8 cellular contexts compared by ENCODE assay signal in genomic region chr6:84763397-84764331, GRCh38. TPM values are rescaled to one million over a fixed set of nuclear protein-coding genes. Genes with fewer than 3 reads are reported as not detected.
A peak's percentile ranks its signal among the peaks of the same experiment; 100 is the strongest.
DNase-seq lines count a peak whose midpoint lies in the region; ATAC-seq and TF ChIP-seq lines count a peak whose summit lies in the region.

No MANE protein-coding gene starts in this region.

- H3K36me3 Mint-ChIP-seq in IgD-negative memory B cell (peaks cover 1% of the 10 kb centered on the region), brain (no peaks in the 10 kb centered on the region)

- H3K4me3 ChIP-seq in AG04450 (ENCODE audit: low read depth, low read length), result peak overlapping the region; percentile 59
- peak overlapping the region; percentile 42 to 82 (median 54) for H3K4me3 ChIP-seq in tibial nerve

- TF ChIP-seq CTCF in AG04450 (IDR thresholded peaks at IDR 0.05; ENCODE audit: low read depth, low read length), result no peak
- TF ChIP-seq CTCF in brain (conservative IDR thresholded peaks at IDR 0.05), result peak in 1 of 2 experiments; percentile 14
- peak in 2 of 5 experiments; percentile 21 to 42 for TF ChIP-seq CTCF in tibial nerve (IDR thresholded peaks at IDR 0.05)

- no peaks in the 10 kb centered on the region for H3K36me3 ChIP-seq in tibial nerve

- H3K27ac ChIP-seq in AG04450 (ENCODE audit: low read depth, low read length) (no peak overlapping the region), tibial nerve (peak overlapping the region; percentile 39 to 95 (median 81))

- peaks cover 23% of the 10 kb centered on the region for H3K9me3 ChIP-seq in AG04450 (ENCODE audit: control insufficient read depth, insufficient read depth, low read length)
- H3K9me3 ChIP-seq in tibial nerve, result no peaks in the 10 kb centered on the region

- H3K27me3 ChIP-seq in AG04450 (ENCODE audit: control insufficient read depth, insufficient read depth, low read length), result peaks cover 61% of the 10 kb centered on the region
- peaks cover 0 to 85% of the 10 kb centered on the region in 2 donors for H3K27me3 ChIP-seq in tibial nerve

- CTCF ChIA-PET in AG04450 (lab: Charles Lee), result no interaction called here

- H3K27ac Mint-ChIP-seq in IgD-negative memory B cell, result peak overlapping the region in 1 of 3 donors; percentile 84
- peak overlapping the region in 3 of 5 experiments; percentile 48 to 92 (median 87) for H3K27ac Mint-ChIP-seq in brain

- DNase-seq in AG04450 (ENCODE audit: low read depth, low spot score) (no peak), left kidney (ENCODE audit: low read depth, low spot score) (peak; percentile 70), tibial nerve (ENCODE audit: low spot score in 2 of 2) (peak; percentile 51 to 53)

- H3K4me1 Mint-ChIP-seq in IgD-negative memory B cell, result peaks cover 0 to 4% (median 3%) of the 10 kb centered on the region in 3 donors
- H3K4me1 Mint-ChIP-seq in brain, result peaks cover 38% of the 10 kb centered on the region

- H3K27me3 Mint-ChIP-seq in IgD-negative memory B cell (peaks cover 49% of the 10 kb centered on the region), brain (peaks cover 98% of the 10 kb centered on the region)

- WGBS in tibial nerve, 2 donors, result 1% methylated on average over 55 of the region's 97 CpGs

- H3K4me1 ChIP-seq in tibial nerve, result peaks cover 0 to 50% (median 6%) of the 10 kb centered on the region in 4 donors

- POLR2A ChIA-PET in AG04450 (lab: Yijun Ruan, JAX), result no interaction called here

- H3K4me3 Mint-ChIP-seq in IgD-negative memory B cell (peak overlapping the region in 3 of 4 donors; percentile 60 to 78 (median 70)), brain (peak overlapping the region; percentile 89 to 95 (median 91))

- TF ChIP-seq EP300 in tibial nerve (IDR thresholded peaks at IDR 0.05), result peak in 1 of 2 donors; percentile 80

- H3K9me3 Mint-ChIP-seq in IgD-negative memory B cell (peaks cover 3 to 9% (median 4%) of the 10 kb centered on the region in 3 donors), brain (peaks cover 0 to 14% (median 8%) of the 10 kb centered on the region in 5 experiments)

- peak; percentile 43 to 60 for TF ChIP-seq POLR2A in tibial nerve (IDR thresholded peaks at IDR 0.05)

- ATAC-seq in HG03378 (IDR thresholded peaks at IDR 0.05; ENCODE audit: unreplicated experiment) (no peak), HG03439 (IDR thresholded peaks at IDR 0.05; ENCODE audit: unreplicated experiment) (no peak), GM19452 (IDR thresholded peaks at IDR 0.05; ENCODE audit: unreplicated experiment) (no peak)

RNA-seq across cellular contexts. Expression of gene TBX18, which starts 0.7 kb away (rescaled TPM):
- polyA plus RNA-seq in AG04450 (2011; rRNA removed) (0.42 and 0.69 TPM in 2 replicates), IgD-negative memory B cell (not detected), brain (ENCODE audit: insufficient read depth, low read depth, low replicate concordance) (1.4 TPM)
- polyA minus RNA-seq in AG04450 (2011; rRNA and poly(A)+ RNA removed), result 0.65 and 1.1 TPM in 2 replicates
- 10 to 100 TPM; 30.2 to 63.7 (median 41.0) TPM for total RNA-seq in tibial nerve
